ENCODE assay signal across 1 cellular context in the genomic region with DNA sequence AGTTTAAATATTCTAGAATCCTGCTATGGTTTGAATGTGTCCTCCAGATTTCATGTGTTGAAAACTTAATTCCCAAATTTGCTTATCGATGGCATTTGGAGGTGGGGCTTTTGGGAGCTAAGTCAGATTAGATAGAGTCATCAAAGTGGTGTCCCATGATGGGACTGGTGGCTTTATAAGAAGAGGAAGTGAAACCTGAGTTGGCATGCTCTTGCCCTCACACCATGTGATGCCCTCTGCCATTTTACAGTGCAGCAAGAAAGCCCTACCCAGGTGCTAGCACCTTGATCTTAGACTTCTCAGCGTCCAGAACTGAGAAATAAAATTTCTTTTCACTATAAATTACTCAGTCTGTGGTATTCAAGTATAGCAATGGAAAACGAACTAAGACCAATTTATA.
TF ChIP-seq lines count a peak whose summit lies in the region.

No MANE protein-coding gene starts in this region.

TF ChIP-seq in HepG2, 621 proteins besides CTCF, POLR2A, EP300 and RAD21:
- TF ChIP-seq, protein P1, sequence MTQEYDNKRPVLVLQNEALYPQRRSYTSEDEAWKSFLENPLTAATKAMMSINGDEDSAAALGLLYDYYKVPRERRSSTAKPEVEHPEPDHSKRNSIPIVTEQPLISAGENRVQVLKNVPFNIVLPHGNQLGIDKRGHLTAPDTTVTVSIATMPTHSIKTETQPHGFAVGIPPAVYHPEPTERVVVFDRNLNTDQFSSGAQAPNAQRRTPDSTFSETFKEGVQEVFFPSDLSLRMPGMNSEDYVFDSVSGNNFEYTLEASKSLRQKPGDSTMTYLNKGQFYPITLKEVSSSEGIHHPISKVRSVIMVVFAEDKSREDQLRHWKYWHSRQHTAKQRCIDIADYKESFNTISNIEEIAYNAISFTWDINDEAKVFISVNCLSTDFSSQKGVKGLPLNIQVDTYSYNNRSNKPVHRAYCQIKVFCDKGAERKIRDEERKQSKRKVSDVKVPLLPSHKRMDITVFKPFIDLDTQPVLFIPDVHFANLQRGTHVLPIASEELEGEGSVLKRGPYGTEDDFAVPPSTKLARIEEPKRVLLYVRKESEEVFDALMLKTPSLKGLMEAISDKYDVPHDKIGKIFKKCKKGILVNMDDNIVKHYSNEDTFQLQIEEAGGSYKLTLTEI (CRISPR knock-in tag; conservative IDR thresholded peaks at IDR 0.05), result no peak
- TF ChIP-seq MYNN (CRISPR knock-in tag; IDR thresholded peaks at IDR 0.05; ENCODE audit: low read depth) (no peak), PRDM4 (CRISPR knock-in tag; IDR thresholded peaks at IDR 0.05; ENCODE audit: borderline replicate concordance) (no peak), THYN1 (CRISPR knock-in tag; IDR thresholded peaks at IDR 0.05; ENCODE audit: borderline replicate concordance, low read depth) (no peak), ZFP62 (CRISPR knock-in tag; IDR thresholded peaks at IDR 0.05) (no peak), PLSCR1 (CRISPR knock-in tag; IDR thresholded peaks at IDR 0.05; ENCODE audit: borderline replicate concordance) (no peak), NCOA2 (CRISPR knock-in tag; IDR thresholded peaks at IDR 0.05) (no peak), JARID2 (CRISPR knock-in tag; IDR thresholded peaks at IDR 0.05; ENCODE audit: insufficient replicate concordance) (no peak), ZNF253 (CRISPR knock-in tag; IDR thresholded peaks at IDR 0.05; ENCODE audit: borderline replicate concordance) (no peak), ZNF326 (CRISPR knock-in tag; IDR thresholded peaks at IDR 0.05; ENCODE audit: borderline replicate concordance) (no peak), YEATS2 (CRISPR knock-in tag; IDR thresholded peaks at IDR 0.05; ENCODE audit: borderline replicate concordance) (no peak), ETS1 (CRISPR knock-in tag; IDR thresholded peaks at IDR 0.05) (no peak), SATB2 (CRISPR knock-in tag; IDR thresholded peaks at IDR 0.05) (no peak), ZFP36 (IDR thresholded peaks at IDR 0.05; ENCODE audit: borderline replicate concordance, low read depth, low read length, partially characterized antibody) (no peak), THAP8 (CRISPR knock-in tag; IDR thresholded peaks at IDR 0.05; ENCODE audit: borderline replicate concordance) (no peak)
- TF ChIP-seq, protein P2, sequence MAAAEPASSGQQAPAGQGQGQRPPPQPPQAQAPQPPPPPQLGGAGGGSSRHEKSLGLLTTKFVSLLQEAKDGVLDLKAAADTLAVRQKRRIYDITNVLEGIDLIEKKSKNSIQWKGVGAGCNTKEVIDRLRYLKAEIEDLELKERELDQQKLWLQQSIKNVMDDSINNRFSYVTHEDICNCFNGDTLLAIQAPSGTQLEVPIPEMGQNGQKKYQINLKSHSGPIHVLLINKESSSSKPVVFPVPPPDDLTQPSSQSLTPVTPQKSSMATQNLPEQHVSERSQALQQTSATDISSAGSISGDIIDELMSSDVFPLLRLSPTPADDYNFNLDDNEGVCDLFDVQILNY (CRISPR knock-in tag; conservative IDR thresholded peaks at IDR 0.05), result no peak
TF ChIP-seq in HepG2: peak in this region for 0.
